In genomic region chr17:75158480-75158879, GRCh38 we compare ENCODE assay signal across 2 cellular contexts.
A peak's percentile ranks its signal among the peaks of the same experiment; 100 is the strongest.
TF ChIP-seq lines count a peak whose summit lies in the region.
"Not testable (repeated sequence)": the region's sequence is repeated elsewhere in the genome, so short reads cannot be mapped to it uniquely, and the experiment has no call there.

No MANE protein-coding gene starts in this region.

TF ChIP-seq in SK-N-SH treated with all-trans-retinoic acid at 6 μM for 48 hours, 23 proteins besides CTCF, POLR2A, EP300 and RAD21:
- TF ChIP-seq OSR1 (CRISPR knock-in tag; IDR thresholded peaks at IDR 0.05) (0 out of 2 replicates have a peak, but pooled peaks have one; percentile 52), ESRRG (CRISPR knock-in tag; IDR thresholded peaks at IDR 0.05) (0 out of 2 replicates have a peak, but pooled peaks have one; percentile 43), ZFP3 (CRISPR knock-in tag; IDR thresholded peaks at IDR 0.05) (peak; percentile 80), CSDC2 (CRISPR knock-in tag; IDR thresholded peaks at IDR 0.05) (peak; percentile 65; the same call in 1 of the 2 replicates), ISL1 (CRISPR knock-in tag; IDR thresholded peaks at IDR 0.05) (peak; percentile 39; the same call in 1 of the 2 replicates), SNAI2 (CRISPR knock-in tag; IDR thresholded peaks at IDR 0.05) (0 out of 2 replicates have a peak, but pooled peaks have one; percentile 25)

TF ChIP-seq in K562, 482 proteins besides CTCF, POLR2A, EP300 and RAD21:
- TF ChIP-seq PTRF (tag; IDR thresholded peaks at IDR 0.05) (peak; percentile 81), MEF2D (tag; conservative IDR thresholded peaks at IDR 0.05; ENCODE audit: low read depth) (peak; percentile 63), DMBX1 (CRISPR knock-in tag; IDR thresholded peaks at IDR 0.05; ENCODE audit: borderline replicate concordance) (peak; percentile 27; the same call in 1 of the 2 replicates), PTTG1 (tag; IDR thresholded peaks at IDR 0.05; ENCODE audit: low read depth) (peak; percentile 80), NR2C1 (tag; IDR thresholded peaks at IDR 0.05) (peak; percentile 30; the same call in 1 of the 2 replicates), HINFP (tag; conservative IDR thresholded peaks at IDR 0.05; ENCODE audit: low read depth) (peak; percentile 75), ZNF592 (IDR thresholded peaks at IDR 0.05) (peak; percentile 57; the same call in 1 of the 2 replicates), ZNF311 (CRISPR knock-in tag; IDR thresholded peaks at IDR 0.05) (peak; percentile 66), SMAD4 (CRISPR knock-in tag; conservative IDR thresholded peaks at IDR 0.05) (0 out of 2 replicates have a peak, but pooled peaks have one; percentile 46)
- not testable (repeated sequence) for TF ChIP-seq NR2C1 (IDR thresholded peaks at IDR 0.05)
